Comparison of ENCODE assay signal across 23 cellular contexts in genomic region chr18:21281611-21282010, GRCh38. TPM values are rescaled to one million over a fixed set of nuclear protein-coding genes. Genes with fewer than 3 reads are reported as not detected.
"Had no signal": no experiment of that assay in that cellular context is flagged by ENCODE, and none has a peak within 500 bp of the region (broad histone marks: within the 10 kb centered on the region; RNA-seq: fewer than 3 reads in every experiment).

No MANE protein-coding gene starts in this region.

- ATAC-seq: left colon; left lung; mucosa of descending colon; naive thymus-derived CD4-positive, alpha-beta T cell; natural killer cell treated with Interleukin-12 subunit alpha and Interleukin-12 subunit beta and Interleukin-15 and Interleukin-18, amount 100 ng/mL, for 72 hours; right lobe of liver; stimulated activated naive B cell treated with anti-CD40 and anti-IgM and Interleukin-4, amounts not matched to agents 10 μg/mL and 1 μg/mL and 100 μg/mL, for 72 hours; upper lobe of right lung had no signal

- DNase-seq: hypothalamus; immature natural killer cell; kidney; left colon; left lung; midbrain; mucosa of descending colon; naive thymus-derived CD4-positive, alpha-beta T cell; ovary; right lobe of liver; stimulated activated CD4-positive, alpha-beta T cell treated with anti-CD3 and anti-CD28 coated beads, Interleukin-12 subunit alpha, Interleukin-12 subunit beta, amount 100 ng/mL, for 4 hours; stimulated activated CD4-positive, alpha-beta T cell treated with anti-CD3 and anti-CD28 coated beads, Interleukin-15, amount 100 ng/mL, for 24 hours; stimulated activated CD4-positive, alpha-beta T cell treated with anti-CD3 and anti-CD28 coated beads, Interleukin-2, amount 100 ng/mL, for 24 hours; stimulated activated CD4-positive, alpha-beta T cell treated with anti-CD3 and anti-CD28 coated beads, Interleukin-4, amount 100 ng/mL, for 1 hour; stimulated activated naive B cell treated with anti-CD40 and anti-IgM and Interleukin-4, amounts not matched to agents 10 μg/mL and 1 μg/mL and 100 μg/mL, for 72 hours; tibial artery; upper lobe of right lung had no signal

- H3K4me3 ChIP-seq: left lung, lung, mucosa of descending colon, ovary, right atrium auricular region, right lobe of liver, skin epidermis, suprapubic skin, thoracic aorta, tibial artery, upper lobe of right lung had no signal

RNA-seq across cellular contexts. Expression of gene GREB1L, which starts 39.6 kb away (rescaled TPM):
- total RNA-seq: naive thymus-derived CD4-positive, alpha-beta T cell; natural killer cell treated with Interleukin-12 subunit alpha and Interleukin-12 subunit beta and Interleukin-15 and Interleukin-18, amount 100 ng/mL, for 72 hours had no signal
